ENCODE assay signal across 1 cellular context in the genomic region with DNA sequence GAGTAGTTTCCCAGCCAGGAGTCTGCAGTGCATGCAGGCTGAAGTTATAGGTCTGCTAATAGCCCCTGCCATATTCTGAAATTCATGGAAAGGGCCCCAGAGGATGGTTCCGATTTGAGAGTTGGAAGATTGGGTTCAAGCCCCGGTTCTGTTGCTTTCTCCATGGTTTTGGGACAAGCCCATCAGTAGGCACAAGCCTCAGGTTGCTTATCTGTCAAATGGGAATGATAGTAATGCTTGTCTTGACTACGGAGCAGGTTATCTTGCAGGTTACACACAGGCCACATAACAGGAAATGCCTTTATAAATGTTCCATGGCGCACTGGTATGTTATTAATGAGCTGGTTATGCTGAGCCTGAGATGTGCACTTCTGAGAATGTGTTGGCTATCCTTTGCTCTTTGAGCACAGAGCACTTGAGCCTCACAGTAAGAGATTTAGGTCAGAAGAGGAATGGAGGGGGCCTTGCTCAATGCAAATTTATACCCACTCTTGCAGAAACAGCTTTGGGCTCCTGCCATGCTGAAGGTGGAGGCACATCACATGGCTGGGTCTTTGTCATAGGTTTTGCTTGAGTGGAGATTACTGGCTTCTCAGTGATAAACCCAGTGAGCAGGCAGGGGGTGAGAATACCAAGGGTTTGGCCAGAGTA.
TF ChIP-seq lines count a peak whose summit lies in the region.

No MANE protein-coding gene starts in this region.

TF ChIP-seq in IMR-90, 13 proteins besides CTCF, POLR2A, EP300 and RAD21 (continued from another document):
- TF ChIP-seq FOS (IDR thresholded peaks at IDR 0.05; ENCODE audit: low read depth, low read length), result no peak
- no peak for TF ChIP-seq MXI1 (IDR thresholded peaks at IDR 0.05; ENCODE audit: borderline replicate concordance, low read depth, low read length)
- no peak for TF ChIP-seq RFX5 (IDR thresholded peaks at IDR 0.05; ENCODE audit: low read depth, low read length)
- no peak for TF ChIP-seq CHD1 (IDR thresholded peaks at IDR 0.05; ENCODE audit: low read depth, low read length)
- no peak for TF ChIP-seq CEBPB (IDR thresholded peaks at IDR 0.05; ENCODE audit: low read depth, low read length)
- TF ChIP-seq, protein P1, sequence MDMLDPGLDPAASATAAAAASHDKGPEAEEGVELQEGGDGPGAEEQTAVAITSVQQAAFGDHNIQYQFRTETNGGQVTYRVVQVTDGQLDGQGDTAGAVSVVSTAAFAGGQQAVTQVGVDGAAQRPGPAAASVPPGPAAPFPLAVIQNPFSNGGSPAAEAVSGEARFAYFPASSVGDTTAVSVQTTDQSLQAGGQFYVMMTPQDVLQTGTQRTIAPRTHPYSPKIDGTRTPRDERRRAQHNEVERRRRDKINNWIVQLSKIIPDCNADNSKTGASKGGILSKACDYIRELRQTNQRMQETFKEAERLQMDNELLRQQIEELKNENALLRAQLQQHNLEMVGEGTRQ (IDR thresholded peaks at IDR 0.05; ENCODE audit: low read depth, low read length), result no peak
- no peak for TF ChIP-seq SMC3 (IDR thresholded peaks at IDR 0.05; ENCODE audit: low read depth, low read length)
